Comparison of ENCODE assay signal across 20 cellular contexts in the genomic region with DNA sequence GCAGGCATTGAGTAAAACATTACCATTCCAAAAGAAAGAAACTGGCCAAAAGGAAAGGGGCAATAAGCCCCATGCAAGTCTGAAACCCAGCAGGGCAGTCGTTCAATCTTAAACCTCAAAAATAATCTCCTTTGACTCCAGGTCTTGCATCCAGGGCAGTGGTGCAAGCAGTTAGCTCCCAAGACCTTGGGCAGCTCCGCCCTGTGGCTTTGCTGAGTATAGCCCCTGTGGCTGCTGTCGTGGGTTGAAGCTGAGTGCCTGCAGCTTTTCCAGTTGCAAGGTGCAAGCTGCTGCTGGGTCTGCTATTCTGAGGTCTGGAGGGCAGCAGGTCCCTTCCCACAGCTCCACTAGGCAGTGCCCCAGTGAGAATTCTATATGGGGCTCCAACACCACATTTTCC.
DNase-seq lines count a peak whose midpoint lies in the region; ATAC-seq and TF ChIP-seq lines count a peak whose summit lies in the region.
"Had no signal": no experiment of that assay in that cellular context is flagged by ENCODE, and none has a peak within 500 bp of the region (broad histone marks: within the 10 kb centered on the region; RNA-seq: fewer than 3 reads in every experiment).

No MANE protein-coding gene starts in this region.

- no peaks in the 10 kb centered on the region for H3K27me3 ChIP-seq in A673 (replicated peaks; ENCODE audit: insufficient read depth, low read depth, low read length, poor library complexity)
- H3K27me3 ChIP-seq: gastroesophageal sphincter had no signal

- no TSS peak for BruUV-seq in A673 (replicated peaks; lab: Mats Ljungman, UMichigan)

- H3K36me3 ChIP-seq in A673 (ENCODE audit: insufficient read depth, low read length, poor library complexity, severe bottlenecking): no peaks in the 10 kb centered on the region
- H3K36me3 ChIP-seq: gastroesophageal sphincter had no signal

- intact Hi-C loops in A673 (cut with micrococcal nuclease; ENCODE audit: unreplicated experiment): no loop called here

- no peaks in the 10 kb centered on the region for H3K4me1 ChIP-seq in A673 (ENCODE audit: insufficient read depth, low read length, poor library complexity, severe bottlenecking)
- H3K4me1 ChIP-seq: gastroesophageal sphincter had no signal

- H3K27ac ChIP-seq in A673 (ENCODE audit: low read depth, low read length, poor library complexity, severe bottlenecking): no peak overlapping the region
- H3K27ac ChIP-seq: epithelial cell of prostate, gastroesophageal sphincter had no signal

- ATAC-seq in GM19023 (IDR thresholded peaks at IDR 0.05; ENCODE audit: unreplicated experiment) (no peak), left lobe of liver (no peak)
- ATAC-seq: activated CD8-positive, alpha-beta T cell treated with anti-CD3 and anti-CD28 coated beads for 36 hours; activated T-cell treated with anti-CD3 and anti-CD28 coated beads, Interleukin-2, amount 50 U/mL, for 72 hours; gastroesophageal sphincter; GM12878 had no signal

- H3K4me3 ChIP-seq in A673 (ENCODE audit: low read depth, low read length, poor library complexity, severe bottlenecking): no peak overlapping the region
- H3K4me3 ChIP-seq: gastroesophageal sphincter, GM12878 had no signal

- DNase-seq in A673 (ENCODE audit: low spot score): no peak
- peak; percentile 2 for DNase-seq in EH (ENCODE audit: low read depth)
- peak; percentile 68 for DNase-seq in RPMI8226
- DNase-seq in iPS-NIHi7 (ENCODE audit: extremely low spot score): peak; percentile 57
- no peak for DNase-seq in GF-D8 (lab: John Stamatoyannopoulos, UW)
- DNase-seq in left lobe of liver (ENCODE audit: low spot score): no peak
- no peak for DNase-seq in kidney glomerular epithelial cell (lab: John Stamatoyannopoulos, UW)
- DNase-seq: activated B cell treated with CpG ODN at 0.5 μM for 24 hours; activated CD8-positive, alpha-beta T cell treated with anti-CD3 and anti-CD28 coated beads for 36 hours; activated naive CD8-positive, alpha-beta T cell treated with anti-CD3 and anti-CD28 coated beads for 36 hours; activated T-cell treated with anti-CD3 and anti-CD28 coated beads, Interleukin-2, amount 50 U/mL, for 72 hours; Kasumi-1; NCI-H1105 treated with DMSO at 0.1 percent for 48 hours; NCI-H2171 treated with DMSO at 0.1 percent for 48 hours; Right ventricle myocardium superior; stimulated activated CD4-positive, alpha-beta T cell treated with anti-CD3 and anti-CD28 coated beads, Interleukin-2, amount 100 ng/mL, for 48 hours had no signal

- CTCF ChIA-PET in A673 (lab: Charles Lee): no interaction called here

- H3K9me3 ChIP-seq in A673 (ENCODE audit: low read depth, low read length, poor library complexity, severe bottlenecking): peaks cover 12% of the 10 kb centered on the region

- POLR2A ChIA-PET in A673 (lab: Charles Lee; ENCODE audit: low non-redundant PET): no interaction called here

- 0 out of 2 replicates have a peak, but pooled peaks have one; percentile 10 for TF ChIP-seq CTCF in A673 (conservative IDR thresholded peaks at IDR 0.05; ENCODE audit: low read depth, low read length)

Comparison
In these comparisons a context has a peak if more than half of its experiments do, and no peak if none do; other contexts are left out.
1. DNase-seq: peak in EH (single experiment), RPMI8226 (single experiment) and iPS-NIHi7 (single experiment); none in A673 (single experiment), GF-D8 (single experiment), left lobe of liver (single experiment) and kidney glomerular epithelial cell (single experiment).